9 cellular contexts compared by ENCODE assay signal in the genomic region with DNA sequence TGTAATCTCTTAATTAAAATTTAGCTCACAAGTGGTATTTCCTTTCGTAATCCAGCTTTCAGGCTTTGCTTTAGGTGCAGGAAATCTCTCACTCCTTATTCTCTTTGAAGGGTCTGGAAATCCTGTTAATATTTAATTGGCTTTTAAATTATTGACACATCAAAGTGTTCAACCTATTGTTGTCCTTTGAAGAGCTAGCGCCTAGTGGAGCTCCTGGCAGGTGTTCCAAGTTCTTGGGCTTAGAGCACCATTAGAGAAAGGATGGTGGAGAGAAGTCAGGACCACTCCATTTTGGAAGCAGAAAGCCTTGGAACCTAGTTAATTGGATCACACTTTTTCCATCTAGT.
DNase-seq lines count a peak whose midpoint lies in the region; ATAC-seq and TF ChIP-seq lines count a peak whose summit lies in the region.
"Had no signal": no experiment of that assay in that cellular context is flagged by ENCODE, and none has a peak within 500 bp of the region (broad histone marks: within the 10 kb centered on the region; RNA-seq: fewer than 3 reads in every experiment).

No MANE protein-coding gene starts in this region.

- no peaks in the 10 kb centered on the region for H3K27me3 ChIP-seq in PC-3 (ENCODE audit: low read length)
- H3K27me3 ChIP-seq in tibial artery, result no peaks in the 10 kb centered on the region

- no peak for DNase-seq in T-helper 2 cell treated with Interferon-gamma antibody and Interleukin-4, amounts not matched to agents 5 μg/mL and 100 μg/mL, for 36 hours (ENCODE audit: low spot score)
- DNase-seq in T-helper 2 cell (no peak), PC-3 (no peak), kidney tubule cell (ENCODE audit: low spot score) (peak; percentile 80), tibial artery (no peak), progenitor cell of endocrine pancreas (ENCODE audit: low spot score, unreplicated experiment) (no peak)
- DNase-seq in stimulated activated CD4-positive, alpha-beta T cell treated with anti-CD3 and anti-CD28 coated beads, Interleukin-4, amount 100 ng/mL, for 4 hours, result no peak

- no peaks in the 10 kb centered on the region for H3K79me2 ChIP-seq in PC-3 (ENCODE audit: low read length)

- BruUV-seq in PC-3 (replicated peaks; lab: Mats Ljungman, UMichigan), result no TSS peak

- POLR2A ChIA-PET in PC-3 (lab: Charles Lee; ENCODE audit: unreplicated experiment), result interaction anchor here (0.7 kb wide), 1 partner anchor 128 kb away, joined by 3 read pairs; no protein-coding TSS in a partner anchor

- CTCF ChIA-PET in PC-3 (lab: Charles Lee), result no interaction called here

- no peak overlapping the region for H3K4me2 ChIP-seq in PC-3 (ENCODE audit: low read length)

- peak overlapping the region; percentile 97 for H3K27ac Mint-ChIP-seq in T-helper 2 cell treated with Interferon-gamma antibody and Interleukin-4, amounts not matched to agents 5 μg/mL and 100 μg/mL, for 36 hours
- H3K27ac Mint-ChIP-seq in progenitor cell of endocrine pancreas, result no peak overlapping the region

- no peak overlapping the region for H2AFZ ChIP-seq in PC-3 (ENCODE audit: low read length)

- H3K9me3 ChIP-seq in PC-3 (ENCODE audit: low read length) (no peaks in the 10 kb centered on the region), tibial artery (no peaks in the 10 kb centered on the region)

- intact Hi-C loops in PC-3 (cut with micrococcal nuclease) (loop anchor here (5.0 kb wide), 2 partner anchors 85 to 150 kb away; no protein-coding TSS in a partner anchor), tibial artery (cut with DNase I; ENCODE audit: low total_unique reads) (no loop called here)

- H3K4me3 Mint-ChIP-seq in T-helper 2 cell treated with Interferon-gamma antibody and Interleukin-4, amounts not matched to agents 5 μg/mL and 100 μg/mL, for 36 hours, result no peak overlapping the region
- H3K4me3 Mint-ChIP-seq in progenitor cell of endocrine pancreas (ENCODE audit: low read depth), result no peak overlapping the region

- H3K9me2 ChIP-seq in PC-3 (replicated peaks; ENCODE audit: low read length), result no peaks in the 10 kb centered on the region

- ATAC-seq in PC-3 (no peak), GM19455 (IDR thresholded peaks at IDR 0.05; ENCODE audit: unreplicated experiment) (no peak)

- H3K36me3 Mint-ChIP-seq in T-helper 2 cell treated with Interferon-gamma antibody and Interleukin-4, amounts not matched to agents 5 μg/mL and 100 μg/mL, for 36 hours (ENCODE audit: low read depth), result peaks cover 35% of the 10 kb centered on the region
- H3K36me3 Mint-ChIP-seq in progenitor cell of endocrine pancreas (ENCODE audit: insufficient read depth), result no peaks in the 10 kb centered on the region

- no peaks in the 10 kb centered on the region for H3K27me3 Mint-ChIP-seq in T-helper 2 cell treated with Interferon-gamma antibody and Interleukin-4, amounts not matched to agents 5 μg/mL and 100 μg/mL, for 36 hours (ENCODE audit: low read depth)
- H3K27me3 Mint-ChIP-seq in progenitor cell of endocrine pancreas, result no peaks in the 10 kb centered on the region

- H3K4me1 ChIP-seq in PC-3 (ENCODE audit: insufficient read depth, low read length) (peaks cover 53% of the 10 kb centered on the region), tibial artery (peaks cover 0 to 79% (median 53%) of the 10 kb centered on the region in 4 donors)

- H4K20me1 ChIP-seq in PC-3 (ENCODE audit: low read length), result no peaks in the 10 kb centered on the region

- peaks cover 57% of the 10 kb centered on the region for H3K4me1 Mint-ChIP-seq in T-helper 2 cell treated with Interferon-gamma antibody and Interleukin-4, amounts not matched to agents 5 μg/mL and 100 μg/mL, for 36 hours (ENCODE audit: low read depth)
- H3K4me1 Mint-ChIP-seq in progenitor cell of endocrine pancreas (ENCODE audit: low read depth), result peaks cover 3% of the 10 kb centered on the region

- H3K9me3 Mint-ChIP-seq in T-helper 2 cell treated with Interferon-gamma antibody and Interleukin-4, amounts not matched to agents 5 μg/mL and 100 μg/mL, for 36 hours, result peaks cover 13% of the 10 kb centered on the region
- H3K9me3 Mint-ChIP-seq in progenitor cell of endocrine pancreas (ENCODE audit: low read depth), result no peaks in the 10 kb centered on the region

- no peaks in the 10 kb centered on the region for H3F3A ChIP-seq in PC-3 (ENCODE audit: low read length, unreplicated experiment)

- H3K27ac ChIP-seq in PC-3 (ENCODE audit: low read length) (peak overlapping the region; percentile 15; the same call in 1 of the 2 replicates), tibial artery (peak overlapping the region; percentile 89 to 90)

- H3K36me3 ChIP-seq in PC-3 (ENCODE audit: low read depth, low read length) (no peaks in the 10 kb centered on the region), tibial artery (peaks cover 0 to 3% (median 0%) of the 10 kb centered on the region in 3 donors)

- H3K4me3 ChIP-seq in PC-3 (ENCODE audit: low read length) (no peak overlapping the region), tibial artery (no peak overlapping the region)
- H3K4me3 ChIP-seq: skin epidermis had no signal

- H3K9ac ChIP-seq in PC-3 (ENCODE audit: low read length), result no peak overlapping the region; the same call in 1 of the 2 replicates

- TF ChIP-seq CTCF in PC-3 (conservative IDR thresholded peaks at IDR 0.05; ENCODE audit: low read depth, low read length) (no peak), tibial artery (IDR thresholded peaks at IDR 0.05) (no peak), progenitor cell of endocrine pancreas (IDR thresholded peaks at IDR 0.05; ENCODE audit: unreplicated experiment) (no peak)
